In genomic region chr3:63862804-63863149, GRCh38 we compare ENCODE assay signal across 8 cellular contexts. TPM values are rescaled to one million over a fixed set of nuclear protein-coding genes. Genes with fewer than 3 reads are reported as not detected.
DNase-seq lines count a peak whose midpoint lies in the region; ATAC-seq and TF ChIP-seq lines count a peak whose summit lies in the region.

No MANE protein-coding gene starts in this region.

- peak in 1 of 4 donors; percentile 10 for ATAC-seq in heart left ventricle
- ATAC-seq in left cardiac atrium = no peak

- H3K9me3 ChIP-seq in heart left ventricle (no peaks in the 10 kb centered on the region), Peyer's patch (no peaks in the 10 kb centered on the region)

- DNase-seq in heart left ventricle (no peak), left cardiac atrium (no peak), Peyer's patch (no peak), fibroblast of mammary gland (ENCODE audit: low read depth) (no peak), retinal pigment epithelial cell (ENCODE audit: low read depth) (no peak), hepatic stellate cell (ENCODE audit: low spot score) (no peak), NK-92 (lab: John Stamatoyannopoulos, UW; ENCODE audit: unreplicated experiment) (no peak), D341Med (ENCODE audit: low spot score) (no peak)

- no peak for TF ChIP-seq CTCF in heart left ventricle (IDR thresholded peaks at IDR 0.05)
- no peak for TF ChIP-seq CTCF in Peyer's patch (IDR thresholded peaks at IDR 0.05)
- no peak for TF ChIP-seq CTCF in fibroblast of mammary gland (conservative IDR thresholded peaks at IDR 0.05; ENCODE audit: control insufficient read depth, insufficient read depth, low read depth, low read length)
- no peak for TF ChIP-seq CTCF in retinal pigment epithelial cell (conservative IDR thresholded peaks at IDR 0.05; ENCODE audit: low read depth, low read length)

- peak overlapping the region in 10 of 12 donors; percentile 87 to 96 (median 92) for H3K27ac ChIP-seq in heart left ventricle
- H3K27ac ChIP-seq in Peyer's patch = peak overlapping the region; percentile 87 to 92 (median 88)

- H3K4me1 ChIP-seq in heart left ventricle (peaks cover 3 to 22% (median 15%) of the 10 kb centered on the region in 12 donors), Peyer's patch (peaks cover 0 to 8% (median 4%) of the 10 kb centered on the region in 4 donors)

- TF ChIP-seq POLR2A in heart left ventricle (IDR thresholded peaks at IDR 0.05) (no peak), Peyer's patch (IDR thresholded peaks at IDR 0.05) (no peak)

- 26 to 32% (median 28%) methylated on average over 5 of the region's 5 CpGs for WGBS in heart left ventricle, 4 donors

- H3K36me3 ChIP-seq in heart left ventricle (peaks cover 0 to 7% (median 0%) of the 10 kb centered on the region in 9 donors), Peyer's patch (no peaks in the 10 kb centered on the region)

- H3K27me3 ChIP-seq in heart left ventricle (no peaks in the 10 kb centered on the region), Peyer's patch (no peaks in the 10 kb centered on the region)

- intact Hi-C loops in heart left ventricle (cut with DNase I) (loop anchor here in 7 of 10 donors (2.0 to 10.0 kb wide), 4 partner anchors 50 to 132 kb away; partner anchors contain the start of gene SCAANT1 (in 5 of the 7)), left cardiac atrium (cut with DNase I) (no loop called here)

- H3K4me3 ChIP-seq in heart left ventricle = peak overlapping the region; percentile 61 to 99 (median 96)
- H3K4me3 ChIP-seq in Peyer's patch = peak overlapping the region; percentile 96 to 98 (median 97)
- H3K4me3 ChIP-seq in fibroblast of mammary gland (ENCODE audit: control insufficient read depth, low read depth, low read length) = peak overlapping the region; percentile 85
- H3K4me3 ChIP-seq in retinal pigment epithelial cell (ENCODE audit: low read length) = peak overlapping the region; percentile 78

RNA-seq across cellular contexts. Expression of gene THOC7, which starts 0.8 kb away (rescaled TPM):
- 10 to 100 TPM; 63.6 to 97.0 (median 77.4) TPM for total RNA-seq in heart left ventricle
- polyA plus RNA-seq in heart left ventricle = 100 to 1,000 TPM in 1 of 2 donors, 10 to 100 TPM in 1; 76.4 to 171 TPM
- 10 to 100 TPM; 65.9 to 72.0 TPM for total RNA-seq in left cardiac atrium
- total RNA-seq in Peyer's patch = 10 to 100 TPM; 19.4 to 64.4 (median 36.5) TPM

RNA-seq across cellular contexts. Expression of gene ATXN7, which starts 0.9 kb away (rescaled TPM):
- total RNA-seq in heart left ventricle = 10 to 100 TPM in 7 of 9 donors, 1 to 10 TPM in 2; 9.6 to 31.4 (median 21.2) TPM
- polyA plus RNA-seq in heart left ventricle = 1 to 10 TPM; 4.5 to 5.0 TPM
- total RNA-seq in left cardiac atrium = 10 to 100 TPM; 13.0 to 22.2 TPM
- 10 to 100 TPM; 48.5 to 80.3 (median 75.2) TPM for total RNA-seq in Peyer's patch

RNA-seq across cellular contexts. Expression of gene C3orf49, which starts 43.7 kb away (rescaled TPM):
- total RNA-seq in heart left ventricle = not detected
- not detected for polyA plus RNA-seq in heart left ventricle
- total RNA-seq in left cardiac atrium = not detected
- total RNA-seq in Peyer's patch = not detected

RNA-seq across cellular contexts. Expression of gene SCAANT1, which starts 49.4 kb away (rescaled TPM):
- not detected for total RNA-seq in heart left ventricle
- not detected for polyA plus RNA-seq in heart left ventricle
- not detected for total RNA-seq in left cardiac atrium
- not detected for total RNA-seq in Peyer's patch

Comparison
In these comparisons a context has a peak if more than half of its experiments do, and no peak if none do; other contexts are left out.
1. intact Hi-C loops: an anchor here in heart left ventricle (2.0 to 10.0 kb wide); none called in left cardiac atrium.